Comparison of ENCODE assay signal across 1 cellular context in genomic region chr7:46034056-46034768, GRCh38.
TF ChIP-seq lines count a peak whose summit lies in the region.

No MANE protein-coding gene starts in this region.

TF ChIP-seq in IMR-90, 13 proteins besides CTCF, POLR2A, EP300 and RAD21 (continued from another document):
- TF ChIP-seq RFX5 (IDR thresholded peaks at IDR 0.05; ENCODE audit: low read depth, low read length) (no peak), FOS (IDR thresholded peaks at IDR 0.05; ENCODE audit: low read depth, low read length) (0 out of 2 replicates have a peak, but pooled peaks have one; percentile 3), NFE2L2 (IDR thresholded peaks at IDR 0.05; ENCODE audit: low read depth, low read length) (no peak)
TF ChIP-seq in IMR-90: peak in this region for 2.
